In genomic region chr1:40820251-40820797, GRCh38 we compare ENCODE assay signal across 1 cellular context.
TF ChIP-seq lines count a peak whose summit lies in the region.

No MANE protein-coding gene starts in this region.

TF ChIP-seq in HCT116, 20 proteins besides CTCF, POLR2A, EP300 and RAD21 (continued from another document):
- no peak for TF ChIP-seq EGR1 (IDR thresholded peaks at IDR 0.05; ENCODE audit: low read depth)
- TF ChIP-seq, protein P1, sequence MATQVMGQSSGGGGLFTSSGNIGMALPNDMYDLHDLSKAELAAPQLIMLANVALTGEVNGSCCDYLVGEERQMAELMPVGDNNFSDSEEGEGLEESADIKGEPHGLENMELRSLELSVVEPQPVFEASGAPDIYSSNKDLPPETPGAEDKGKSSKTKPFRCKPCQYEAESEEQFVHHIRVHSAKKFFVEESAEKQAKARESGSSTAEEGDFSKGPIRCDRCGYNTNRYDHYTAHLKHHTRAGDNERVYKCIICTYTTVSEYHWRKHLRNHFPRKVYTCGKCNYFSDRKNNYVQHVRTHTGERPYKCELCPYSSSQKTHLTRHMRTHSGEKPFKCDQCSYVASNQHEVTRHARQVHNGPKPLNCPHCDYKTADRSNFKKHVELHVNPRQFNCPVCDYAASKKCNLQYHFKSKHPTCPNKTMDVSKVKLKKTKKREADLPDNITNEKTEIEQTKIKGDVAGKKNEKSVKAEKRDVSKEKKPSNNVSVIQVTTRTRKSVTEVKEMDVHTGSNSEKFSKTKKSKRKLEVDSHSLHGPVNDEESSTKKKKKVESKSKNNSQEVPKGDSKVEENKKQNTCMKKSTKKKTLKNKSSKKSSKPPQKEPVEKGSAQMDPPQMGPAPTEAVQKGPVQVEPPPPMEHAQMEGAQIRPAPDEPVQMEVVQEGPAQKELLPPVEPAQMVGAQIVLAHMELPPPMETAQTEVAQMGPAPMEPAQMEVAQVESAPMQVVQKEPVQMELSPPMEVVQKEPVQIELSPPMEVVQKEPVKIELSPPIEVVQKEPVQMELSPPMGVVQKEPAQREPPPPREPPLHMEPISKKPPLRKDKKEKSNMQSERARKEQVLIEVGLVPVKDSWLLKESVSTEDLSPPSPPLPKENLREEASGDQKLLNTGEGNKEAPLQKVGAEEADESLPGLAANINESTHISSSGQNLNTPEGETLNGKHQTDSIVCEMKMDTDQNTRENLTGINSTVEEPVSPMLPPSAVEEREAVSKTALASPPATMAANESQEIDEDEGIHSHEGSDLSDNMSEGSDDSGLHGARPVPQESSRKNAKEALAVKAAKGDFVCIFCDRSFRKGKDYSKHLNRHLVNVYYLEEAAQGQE (IDR thresholded peaks at IDR 0.05; ENCODE audit: low read depth) = no peak
- no peak for TF ChIP-seq SRF (IDR thresholded peaks at IDR 0.05; ENCODE audit: low read depth)
- TF ChIP-seq EZH2 (IDR thresholded peaks at IDR 0.05) = no peak
- TF ChIP-seq JUND (IDR thresholded peaks at IDR 0.05) = no peak
- TF ChIP-seq ELF1 (IDR thresholded peaks at IDR 0.05; ENCODE audit: borderline replicate concordance, low read depth) = no peak
- TF ChIP-seq ATF3 (IDR thresholded peaks at IDR 0.05) = no peak
- TF ChIP-seq POLR2AphosphoS5 (IDR thresholded peaks at IDR 0.05; ENCODE audit: low read depth, low read length) = no peak
- TF ChIP-seq CBX3 (IDR thresholded peaks at IDR 0.05; ENCODE audit: low read depth) = no peak
- no peak for TF ChIP-seq SP1 (IDR thresholded peaks at IDR 0.05; ENCODE audit: low read depth)
- no peak for TF ChIP-seq EZH2phosphoT487 (IDR thresholded peaks at IDR 0.05; ENCODE audit: borderline replicate concordance)
